13 cellular contexts compared by ENCODE assay signal in the genomic region with DNA sequence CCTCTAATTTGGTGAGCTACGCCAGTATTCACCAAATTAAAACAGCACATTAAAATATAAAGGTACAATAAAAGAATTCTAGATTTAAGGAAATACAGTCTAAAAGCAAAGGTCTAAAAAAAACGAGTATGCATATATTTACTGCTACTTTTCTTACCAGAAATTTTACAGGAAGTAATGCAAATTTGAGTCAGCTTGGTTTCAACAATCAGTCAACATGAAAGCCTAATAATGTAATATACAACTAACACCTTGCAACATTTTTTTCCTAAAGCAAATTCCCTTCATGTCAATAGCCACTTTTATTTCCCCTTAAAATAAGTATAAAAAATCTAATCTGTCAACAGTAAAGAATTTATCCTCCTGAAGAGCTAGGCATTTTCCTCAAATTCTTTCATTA. TPM values are rescaled to one million over a fixed set of nuclear protein-coding genes. Genes with fewer than 3 reads are reported as not detected.
DNase-seq lines count a peak whose midpoint lies in the region; ATAC-seq, FAIRE-seq and TF ChIP-seq lines count a peak whose summit lies in the region.
"Had no signal": no experiment of that assay in that cellular context is flagged by ENCODE, and none has a peak within 500 bp of the region (broad histone marks: within the 10 kb centered on the region; RNA-seq: fewer than 3 reads in every experiment).

No MANE protein-coding gene starts in this region.

- H3K27me3 Mint-ChIP-seq in CD14-positive monocyte (ENCODE audit: low read depth in 3 of 3): no peaks in the 10 kb centered on the region
- H3K27me3 Mint-ChIP-seq in activated T-helper 1 cell treated with anti-CD3 and anti-CD28 coated beads, Interleukin-12 subunit alpha, Interleukin-12 subunit beta, Interleukin-2, Interleukin-4 antibody, amounts not matched to agents 30 ng/mL and 10 ng/mL and 1 ng/mL, durations not matched to agents 14 hours and 24 hours and 36 hours (ENCODE audit: insufficient read depth): no peaks in the 10 kb centered on the region
- no peaks in the 10 kb centered on the region for H3K27me3 Mint-ChIP-seq in natural killer cell treated with Interleukin-12 subunit alpha and Interleukin-12 subunit beta and Interleukin-15 and Interleukin-18, amount 100 ng/mL, for 72 hours
- no peaks in the 10 kb centered on the region for H3K27me3 Mint-ChIP-seq in osteocyte (ENCODE audit: unreplicated experiment)

- FAIRE-seq in GM18507 (lab: Jason Lieb, UNC): peak; percentile 46

- H3K4me1 Mint-ChIP-seq in CD14-positive monocyte (peaks cover 91% of the 10 kb centered on the region), osteocyte (ENCODE audit: unreplicated experiment) (peaks cover 66% of the 10 kb centered on the region)
- H3K4me1 Mint-ChIP-seq in activated T-helper 1 cell treated with anti-CD3 and anti-CD28 coated beads, Interleukin-12 subunit alpha, Interleukin-12 subunit beta, Interleukin-2, Interleukin-4 antibody, amounts not matched to agents 30 ng/mL and 10 ng/mL and 1 ng/mL, durations not matched to agents 14 hours and 24 hours and 36 hours (ENCODE audit: low read depth): peaks cover 88% of the 10 kb centered on the region
- H3K4me1 Mint-ChIP-seq in natural killer cell treated with Interleukin-12 subunit alpha and Interleukin-12 subunit beta and Interleukin-15 and Interleukin-18, amount 100 ng/mL, for 72 hours (ENCODE audit: low read depth in 2 of 2): peaks cover 63 to 80% of the 10 kb centered on the region in 2 donors

- no peak for DNase-seq in CD14-positive monocyte (ENCODE audit: low spot score)
- DNase-seq in GM18507 (ENCODE audit: extremely low spot score, insufficient read length, low read depth): no peak
- DNase-seq in activated T-helper 1 cell treated with anti-CD3 and anti-CD28 coated beads, Interleukin-12 subunit alpha, Interleukin-12 subunit beta, Interleukin-2, Interleukin-4 antibody, amounts not matched to agents 30 ng/mL and 10 ng/mL and 1 ng/mL, durations not matched to agents 14 hours and 24 hours and 36 hours (ENCODE audit: low spot score): no peak
- DNase-seq in natural killer cell treated with Interleukin-12 subunit alpha and Interleukin-12 subunit beta and Interleukin-15 and Interleukin-18, amount 100 ng/mL, for 72 hours (ENCODE audit: low spot score): no peak
- DNase-seq in osteocyte (ENCODE audit: extremely low spot score, unreplicated experiment): no peak
- no peak for DNase-seq in inferior parietal cortex (ENCODE audit: extremely low spot score)
- DNase-seq: COR-L47; lower lobe of right lung; MM.1S; posterior cingulate gyrus; stimulated activated CD4-positive, alpha-beta T cell treated with anti-CD3 and anti-CD28 coated beads, Interleukin-1b, Interleukin-23, amount 100 ng/mL, for 48 hours had no signal

- H3K4me3 Mint-ChIP-seq in CD14-positive monocyte (peak overlapping the region; percentile 9 to 48), osteocyte (ENCODE audit: unreplicated experiment) (no peak overlapping the region)
- H3K4me3 Mint-ChIP-seq in activated T-helper 1 cell treated with anti-CD3 and anti-CD28 coated beads, Interleukin-12 subunit alpha, Interleukin-12 subunit beta, Interleukin-2, Interleukin-4 antibody, amounts not matched to agents 30 ng/mL and 10 ng/mL and 1 ng/mL, durations not matched to agents 14 hours and 24 hours and 36 hours: peak overlapping the region; percentile 77
- peak overlapping the region; percentile 100 for H3K4me3 Mint-ChIP-seq in natural killer cell treated with Interleukin-12 subunit alpha and Interleukin-12 subunit beta and Interleukin-15 and Interleukin-18, amount 100 ng/mL, for 72 hours

- H3K27ac Mint-ChIP-seq in CD14-positive monocyte (peak overlapping the region; percentile 71 to 88 (median 81)), osteocyte (ENCODE audit: unreplicated experiment) (no peak overlapping the region)
- peak overlapping the region; percentile 79 for H3K27ac Mint-ChIP-seq in activated T-helper 1 cell treated with anti-CD3 and anti-CD28 coated beads, Interleukin-12 subunit alpha, Interleukin-12 subunit beta, Interleukin-2, Interleukin-4 antibody, amounts not matched to agents 30 ng/mL and 10 ng/mL and 1 ng/mL, durations not matched to agents 14 hours and 24 hours and 36 hours
- peak overlapping the region; percentile 88 to 91 for H3K27ac Mint-ChIP-seq in natural killer cell treated with Interleukin-12 subunit alpha and Interleukin-12 subunit beta and Interleukin-15 and Interleukin-18, amount 100 ng/mL, for 72 hours

- no peak for TF ChIP-seq CTCF in CD14-positive monocyte (IDR thresholded peaks at IDR 0.05)
- TF ChIP-seq CTCF in osteocyte (IDR thresholded peaks at IDR 0.05): no peak

- peaks cover 16 to 23% of the 10 kb centered on the region in 2 donors for H3K36me3 Mint-ChIP-seq in CD14-positive monocyte
- H3K36me3 Mint-ChIP-seq in activated T-helper 1 cell treated with anti-CD3 and anti-CD28 coated beads, Interleukin-12 subunit alpha, Interleukin-12 subunit beta, Interleukin-2, Interleukin-4 antibody, amounts not matched to agents 30 ng/mL and 10 ng/mL and 1 ng/mL, durations not matched to agents 14 hours and 24 hours and 36 hours (ENCODE audit: low read depth): peaks cover 32% of the 10 kb centered on the region
- H3K36me3 Mint-ChIP-seq in natural killer cell treated with Interleukin-12 subunit alpha and Interleukin-12 subunit beta and Interleukin-15 and Interleukin-18, amount 100 ng/mL, for 72 hours: peaks cover 25% of the 10 kb centered on the region
- H3K36me3 Mint-ChIP-seq in osteocyte (ENCODE audit: unreplicated experiment): no peaks in the 10 kb centered on the region

- intact Hi-C loops in CD14-positive monocyte (cut with micrococcal nuclease): loop anchor here in 1 of 2 donors (5.0 kb wide), 1 partner anchor 36 kb away; no protein-coding TSS in a partner anchor
- intact Hi-C loops in activated T-helper 1 cell treated with anti-CD3 and anti-CD28 coated beads, Interleukin-12 subunit alpha, Interleukin-12 subunit beta, Interleukin-2, Interleukin-4 antibody, amounts not matched to agents 30 ng/mL and 10 ng/mL and 1 ng/mL, durations not matched to agents 14 hours and 24 hours and 36 hours (cut with micrococcal nuclease): loop anchor here (1.0 to 5.0 kb wide), 2 partner anchors 13 to 326 kb away; a partner anchor contains a TSS

- peaks cover 0 to 2% (median 0%) of the 10 kb centered on the region in 7 donors for H3K9me3 Mint-ChIP-seq in CD14-positive monocyte
- no peaks in the 10 kb centered on the region for H3K9me3 Mint-ChIP-seq in activated T-helper 1 cell treated with anti-CD3 and anti-CD28 coated beads, Interleukin-12 subunit alpha, Interleukin-12 subunit beta, Interleukin-2, Interleukin-4 antibody, amounts not matched to agents 30 ng/mL and 10 ng/mL and 1 ng/mL, durations not matched to agents 14 hours and 24 hours and 36 hours
- no peaks in the 10 kb centered on the region for H3K9me3 Mint-ChIP-seq in natural killer cell treated with Interleukin-12 subunit alpha and Interleukin-12 subunit beta and Interleukin-15 and Interleukin-18, amount 100 ng/mL, for 72 hours
- H3K9me3 Mint-ChIP-seq in osteocyte (ENCODE audit: unreplicated experiment): no peaks in the 10 kb centered on the region

- peak; percentile 39 to 48 for ATAC-seq in natural killer cell treated with Interleukin-12 subunit alpha and Interleukin-12 subunit beta and Interleukin-15 and Interleukin-18, amount 100 ng/mL, for 72 hours
- ATAC-seq in GM18502 (IDR thresholded peaks at IDR 0.05; ENCODE audit: poor library complexity, unreplicated experiment) (no peak), HG03571 (IDR thresholded peaks at IDR 0.05; ENCODE audit: unreplicated experiment) (no peak)
- ATAC-seq: lower lobe of right lung had no signal

RNA-seq across cellular contexts. Expression of a gene that starts 11.9 kb away (rescaled TPM):
- 100 to 1,000 TPM; 294 to 501 TPM for polyA plus RNA-seq in CD14-positive monocyte
- total RNA-seq in activated T-helper 1 cell treated with anti-CD3 and anti-CD28 coated beads, Interleukin-12 subunit alpha, Interleukin-12 subunit beta, Interleukin-2, Interleukin-4 antibody, amounts not matched to agents 30 ng/mL and 10 ng/mL and 1 ng/mL, durations not matched to agents 14 hours and 24 hours and 36 hours: 390 and 421 TPM in 2 replicates
- 100 to 1,000 TPM; 409 to 770 TPM for total RNA-seq in natural killer cell treated with Interleukin-12 subunit alpha and Interleukin-12 subunit beta and Interleukin-15 and Interleukin-18, amount 100 ng/mL, for 72 hours
- 142 and 157 TPM in 2 replicates for total RNA-seq in osteocyte

Comparison
In these comparisons a context has a peak if more than half of its experiments do, and no peak if none do; other contexts are left out.
1. ATAC-seq: peak in natural killer cell treated with Interleukin-12 subunit alpha and Interleukin-12 subunit beta and Interleukin-15 and Interleukin-18, amount 100 ng/mL, for 72 hours (2 of 2); none in GM18502 (single experiment) and HG03571 (single experiment).